ENCODE assay signal across 8 cellular contexts in genomic region chr15:40857601-40858351, GRCh38. TPM values are rescaled to one million over a fixed set of nuclear protein-coding genes. Genes with fewer than 3 reads are reported as not detected.
DNase-seq lines count a peak whose midpoint lies in the region; ATAC-seq and TF ChIP-seq lines count a peak whose summit lies in the region.

No MANE protein-coding gene starts in this region.

- no peaks in the 10 kb centered on the region for H4K20me1 ChIP-seq in osteoblast (ENCODE audit: insufficient read depth, low read length)

- H3K4me1 ChIP-seq in RWPE2 (ENCODE audit: insufficient read depth, poor library complexity, severe bottlenecking) = peaks cover 6% of the 10 kb centered on the region
- no peaks in the 10 kb centered on the region for H3K4me1 ChIP-seq in osteoblast (ENCODE audit: insufficient read depth, low read length)
- peaks cover 5 to 9% of the 10 kb centered on the region in 2 donors for H3K4me1 ChIP-seq in thyroid gland

- no peak for TF ChIP-seq POLR2A in thyroid gland (IDR thresholded peaks at IDR 0.05)

- H3K27ac ChIP-seq in RWPE2 (ENCODE audit: poor library complexity, severe bottlenecking) (peak overlapping the region; percentile 29), osteoblast (ENCODE audit: low read depth, low read length) (no peak overlapping the region), thyroid gland (peak overlapping the region in 2 of 3 donors; percentile 58 to 65)

- WGBS in thyroid gland, 2 donors = 36 to 48% methylated on average over 12 to 15 of the region's 15 CpGs

- H3K9me3 ChIP-seq in RWPE2 (ENCODE audit: severe bottlenecking) (no peaks in the 10 kb centered on the region), osteoblast (ENCODE audit: low read depth, low read length) (no peaks in the 10 kb centered on the region), thyroid gland (no peaks in the 10 kb centered on the region)

- peak; percentile 69 for ATAC-seq in GM18909 (IDR thresholded peaks at IDR 0.05; ENCODE audit: poor library complexity, unreplicated experiment)
- ATAC-seq in RWPE2 (ENCODE audit: low read depth) = peak; percentile 69

- no peak for DNase-seq in AG04449 (ENCODE audit: low read depth, low spot score)
- peak; percentile 57 for DNase-seq in KG1 (lab: John Stamatoyannopoulos, UW)
- DNase-seq in RWPE2 (ENCODE audit: low spot score) = no peak
- DNase-seq in activated T-helper 9 cell treated with anti-CD3 and anti-CD28 coated beads, Interleukin-2, amount 50 U/mL, for 16 hours (ENCODE audit: low read depth) = peak; percentile 67
- DNase-seq in foreskin fibroblast = peak; percentile 39 to 81
- peak; percentile 98 for DNase-seq in osteoblast (ENCODE audit: insufficient read length, low spot score, missing footprints)
- peak; percentile 83 to 88 for DNase-seq in thyroid gland

- H3K36me3 ChIP-seq in RWPE2 (ENCODE audit: low read depth) (peaks cover 50% of the 10 kb centered on the region), osteoblast (ENCODE audit: insufficient read depth, low read length) (no peaks in the 10 kb centered on the region), thyroid gland (peaks cover 19 to 37% of the 10 kb centered on the region in 2 donors)

- H3K4me3 ChIP-seq in AG04449 (ENCODE audit: low read depth, low read length) (no peak overlapping the region), RWPE2 (ENCODE audit: severe bottlenecking) (no peak overlapping the region), foreskin fibroblast (ENCODE audit: low read depth in 1 of 2, low read length in 2 of 2) (no peak overlapping the region), osteoblast (ENCODE audit: insufficient read depth, low read length) (no peak overlapping the region), thyroid gland (replicated peaks in 1 of 3) (no peak overlapping the region)

- no peak overlapping the region for H3K4me2 ChIP-seq in osteoblast (ENCODE audit: insufficient read depth, low read length)

- POLR2A ChIA-PET in AG04449 (lab: Yijun Ruan, JAX) = interaction anchor here (0.7 kb wide), 1 partner anchor 93 kb away, joined by 5 read pairs; no protein-coding TSS in a partner anchor

- CTCF ChIA-PET in AG04449 (lab: Yijun Ruan, JAX) = interaction anchor here (0.5 to 6.6 kb wide), 58 partner anchors 23 to 469 kb away, joined by 3 to 228 read pairs (median 5); partner anchors contain the start of genes CHP1, DNAJC17, EXD1 and PPP1R14D

- H3K79me2 ChIP-seq in osteoblast (ENCODE audit: insufficient read depth, low read length) = no peaks in the 10 kb centered on the region

- TF ChIP-seq CTCF in AG04449 (IDR thresholded peaks at IDR 0.05; ENCODE audit: insufficient read depth, low read length, missing control alignments) (peak; percentile 99), RWPE2 (IDR thresholded peaks at IDR 0.05; ENCODE audit: poor library complexity, severe bottlenecking) (peak; percentile 99), foreskin fibroblast (IDR thresholded peaks at IDR 0.05; ENCODE audit: low read depth, low read length) (peak; percentile 98), osteoblast (IDR thresholded peaks at IDR 0.05; ENCODE audit: extremely low read depth, low read depth, low read length) (peak; percentile 94), thyroid gland (IDR thresholded peaks at IDR 0.05) (peak; percentile 82 to 97 (median 93))

- peak overlapping the region; percentile 80 for H2AFZ ChIP-seq in osteoblast (ENCODE audit: low read length)

- intact Hi-C loops in thyroid gland (cut with DNase I) = loop anchor here (2.0 to 5.0 kb wide), 2 partner anchors 35 to 325 kb away; no protein-coding TSS in a partner anchor

- no peaks in the 10 kb centered on the region for H3K27me3 ChIP-seq in RWPE2 (ENCODE audit: insufficient read depth, poor library complexity, severe bottlenecking)
- H3K27me3 ChIP-seq in osteoblast (ENCODE audit: insufficient read depth, low read length) = peaks cover under 1% of the 10 kb centered on the region
- no peaks in the 10 kb centered on the region for H3K27me3 ChIP-seq in thyroid gland

RNA-seq across cellular contexts. Expression of gene SPINT1, which starts 13.9 kb away (rescaled TPM):
- total RNA-seq in osteoblast (0.72 and 0.88 TPM in 2 replicates), thyroid gland (100 to 1,000 TPM in 2 of 4 donors, 10 to 100 TPM in 2; 84.3 to 143 (median 113) TPM)

RNA-seq across cellular contexts. Expression of gene RHOV, which starts 16.3 kb away (rescaled TPM):
- 0.36 TPM in 1 of 2 replicates, not detected in the other for total RNA-seq in osteoblast
- under 1 TPM in 1 of 4 donors, not detected in 3; 0.29 TPM for total RNA-seq in thyroid gland

RNA-seq across cellular contexts. Expression of gene PPP1R14D, which starts 29.3 kb away (rescaled TPM):
- total RNA-seq in osteoblast (not detected in 2 replicates), thyroid gland (not detected)

RNA-seq across cellular contexts. Expression of gene VPS18, which starts 36.5 kb away (rescaled TPM):
- total RNA-seq in osteoblast (55.4 and 60.8 TPM in 2 replicates), thyroid gland (10 to 100 TPM; 29.2 to 43.6 (median 37.2) TPM)

RNA-seq across cellular contexts. Expression of gene DNAJC17, which starts 50.5 kb away (rescaled TPM):
- total RNA-seq in osteoblast = 14.8 and 15.6 TPM in 2 replicates
- total RNA-seq in thyroid gland = 10 to 100 TPM; 21.6 to 51.9 (median 45.8) TPM

Comparison
In these comparisons a context has a peak if more than half of its experiments do, and no peak if none do; other contexts are left out.
1. DNase-seq: peak in KG1 (single experiment), activated T-helper 9 cell treated with anti-CD3 and anti-CD28 coated beads, Interleukin-2, amount 50 U/mL, for 16 hours (single experiment), foreskin fibroblast (2 of 2), osteoblast (single experiment) and thyroid gland (2 of 2); none in AG04449 (single experiment) and RWPE2 (single experiment).
2. RNA of gene SPINT1, which starts 13.9 kb away (total RNA-seq): 84.3 to 143 TPM in thyroid gland; 0.72 to 0.88 TPM in osteoblast; every median in the first group is over 10 times any median in the second.
3. Peak in every context shown above with its lines, with median percentiles within 50 percentile points of each other: CTCF ChIP-seq.